Comparison of ENCODE assay signal across 11 cellular contexts in the genomic region with DNA sequence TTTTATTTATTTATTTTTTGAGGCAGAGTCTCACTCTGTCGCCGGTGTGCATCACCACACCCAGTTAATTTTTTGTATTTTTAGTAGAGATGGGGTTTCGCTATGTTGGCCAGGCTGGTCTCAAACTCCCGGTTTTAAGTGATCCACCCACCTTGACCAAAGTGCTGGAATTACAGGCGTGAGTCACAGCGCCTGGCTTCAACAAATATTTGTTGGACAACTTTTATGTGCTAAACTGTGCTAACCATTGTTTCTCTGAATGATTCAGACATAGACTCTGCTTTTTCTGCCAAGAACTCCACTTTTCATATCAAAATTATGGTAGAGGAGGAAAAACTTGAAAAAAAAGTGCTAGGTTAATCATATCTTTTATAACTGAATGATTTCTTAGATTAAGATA. TPM values are rescaled to one million over a fixed set of nuclear protein-coding genes. Genes with fewer than 3 reads are reported as not detected.
DNase-seq lines count a peak whose midpoint lies in the region; TF ChIP-seq lines count a peak whose summit lies in the region.
"Had no signal": no experiment of that assay in that cellular context is flagged by ENCODE, and none has a peak within 500 bp of the region (broad histone marks: within the 10 kb centered on the region; RNA-seq: fewer than 3 reads in every experiment).

No MANE protein-coding gene starts in this region.

- in situ Hi-C loops in GM13977 (cut with MboI; ENCODE audit: low pct_unique_long_range_greater_than_20kb, low sequenced_read_pairs, unreplicated experiment): loop anchor here (10.0 kb wide), 2 partner anchors 109 to 121 kb away; no protein-coding TSS in a partner anchor

- CTCF ChIA-PET in RWPE1 (lab: Yijun Ruan, JAX): interaction anchor here (1.4 kb wide), 1 partner anchor 152 kb away, joined by 4 read pairs; no protein-coding TSS in a partner anchor

- H3K27ac Mint-ChIP-seq in endodermal cell: no peak overlapping the region
- H3K27ac Mint-ChIP-seq: activated naive CD4-positive, alpha-beta T cell treated with anti-CD3 and anti-CD28 coated beads, Interleukin-2, amount 50 U/mL, for 24 hours had no signal

- 95 to 100% methylated on average over 3 to 6 of the region's 6 CpGs for WGBS in endodermal cell (ENCODE audit: insufficient coverage in 1 of 2, insufficient read length in 1 of 2), 2 experiments

- H3K27ac ChIP-seq in RWPE1: no peak overlapping the region
- H3K27ac ChIP-seq in endodermal cell (ENCODE audit: low read depth, low read length): no peak overlapping the region
- H3K27ac ChIP-seq: psoas muscle had no signal

- peaks cover 4% of the 10 kb centered on the region for H3K4me1 ChIP-seq in endodermal cell (ENCODE audit: control insufficient read depth, insufficient read depth, low read length)
- H3K4me1 ChIP-seq: psoas muscle had no signal

- H3K27me3 ChIP-seq in endodermal cell (ENCODE audit: control insufficient read depth, insufficient read depth, low read length, poor library complexity, severe bottlenecking): no peaks in the 10 kb centered on the region

- peak; percentile 55 for DNase-seq in H4 (ENCODE audit: low spot score)
- peak; percentile 15 for DNase-seq in RWPE1 (ENCODE audit: low spot score)
- DNase-seq in fibroblast of the aortic adventitia (ENCODE audit: low read depth): peak; percentile 91
- DNase-seq in retinal pigment epithelial cell (ENCODE audit: low read depth): peak; percentile 65
- no peak for DNase-seq in endodermal cell
- DNase-seq in GM13977 (ENCODE audit: low spot score): no peak
- no peak for DNase-seq in activated naive CD4-positive, alpha-beta T cell (lab: John Stamatoyannopoulos, UW)
- DNase-seq in DMS153 treated with DMSO at 0.1 percent for 48 hours (lab: John Stamatoyannopoulos, UW; ENCODE audit: unreplicated experiment): no peak
- DNase-seq: psoas muscle had no signal

- no peak overlapping the region for H3K9ac ChIP-seq in endodermal cell (ENCODE audit: extremely low read depth, low read length, poor library complexity, severe bottlenecking)

- H3K36me3 Mint-ChIP-seq in endodermal cell (ENCODE audit: low read depth): no peaks in the 10 kb centered on the region
- H3K36me3 Mint-ChIP-seq: activated naive CD4-positive, alpha-beta T cell treated with anti-CD3 and anti-CD28 coated beads, Interleukin-2, amount 50 U/mL, for 24 hours had no signal

- no peaks in the 10 kb centered on the region for H3K27me3 Mint-ChIP-seq in endodermal cell (ENCODE audit: insufficient read depth)
- H3K27me3 Mint-ChIP-seq: activated naive CD4-positive, alpha-beta T cell treated with anti-CD3 and anti-CD28 coated beads, Interleukin-2, amount 50 U/mL, for 24 hours had no signal

- no peak overlapping the region for H3K4me3 Mint-ChIP-seq in endodermal cell
- H3K4me3 Mint-ChIP-seq: activated naive CD4-positive, alpha-beta T cell treated with anti-CD3 and anti-CD28 coated beads, Interleukin-2, amount 50 U/mL, for 24 hours had no signal

- TF ChIP-seq CTCF in RWPE1 (conservative IDR thresholded peaks at IDR 0.05; ENCODE audit: low read depth): no peak
- TF ChIP-seq CTCF in fibroblast of the aortic adventitia (IDR thresholded peaks at IDR 0.05; ENCODE audit: insufficient read depth, low read length): no peak
- TF ChIP-seq CTCF in retinal pigment epithelial cell (conservative IDR thresholded peaks at IDR 0.05; ENCODE audit: low read depth, low read length): no peak
- no peak for TF ChIP-seq CTCF in endodermal cell (conservative IDR thresholded peaks at IDR 0.05)
- TF ChIP-seq CTCF in GM13977 (IDR thresholded peaks at IDR 0.05; ENCODE audit: extremely low read depth, insufficient read depth, missing control alignments): no peak

- no peaks in the 10 kb centered on the region for H3K9me3 ChIP-seq in endodermal cell (ENCODE audit: control insufficient read depth, low read length)
- H3K9me3 ChIP-seq: psoas muscle had no signal

- peaks cover 6% of the 10 kb centered on the region for H3K4me1 Mint-ChIP-seq in endodermal cell

- H3K4me3 ChIP-seq in fibroblast of the aortic adventitia (ENCODE audit: low read depth, low read length) (no peak overlapping the region), retinal pigment epithelial cell (ENCODE audit: low read length) (no peak overlapping the region), endodermal cell (ENCODE audit: low read length) (no peak overlapping the region)
- H3K4me3 ChIP-seq: psoas muscle had no signal

- H3K9me3 Mint-ChIP-seq in endodermal cell: no peaks in the 10 kb centered on the region
- H3K9me3 Mint-ChIP-seq: activated naive CD4-positive, alpha-beta T cell treated with anti-CD3 and anti-CD28 coated beads, Interleukin-2, amount 50 U/mL, for 24 hours had no signal

- no peaks in the 10 kb centered on the region for H3K36me3 ChIP-seq in endodermal cell (ENCODE audit: control insufficient read depth, insufficient read depth, low read length)

- POLR2A ChIA-PET in RWPE1 (lab: Yijun Ruan, JAX; ENCODE audit: low non-redundant PET): no interaction called here

RNA-seq across cellular contexts. Expression of gene MMP7, which starts 36.3 kb away (rescaled TPM):
- 0.06 TPM in 1 of 2 replicates, not detected in the other for total RNA-seq in H4 (2014; rRNA removed; shearing (Covaris generic))
- total RNA-seq in fibroblast of the aortic adventitia (ENCODE audit: low replicate concordance) (not detected in 2 replicates), endodermal cell (not detected)
- 0.28 TPM for polyA plus RNA-seq in endodermal cell (2013, experiment 1 of 2)
- 0.66 TPM for polyA plus RNA-seq in endodermal cell (2013, experiment 2 of 2)
- total RNA-seq: H1, psoas muscle had no signal
- polyA plus RNA-seq: H1 had no signal

RNA-seq across cellular contexts. Expression of gene TMEM123, which starts 41.7 kb away (rescaled TPM):
- total RNA-seq in H4 (2014; rRNA removed; shearing (Covaris generic)): 83.7 and 116 TPM in 2 replicates
- total RNA-seq in fibroblast of the aortic adventitia (ENCODE audit: low replicate concordance): 36.6 and 86.3 TPM in 2 replicates
- total RNA-seq in endodermal cell: 100 to 1,000 TPM; 216 to 256 TPM
- polyA plus RNA-seq in endodermal cell (2013, experiment 1 of 2): 193 TPM
- polyA plus RNA-seq in endodermal cell (2013, experiment 2 of 2): 178 TPM

Comparison
In these comparisons a context has a peak if more than half of its experiments do, and no peak if none do; other contexts are left out.
1. DNase-seq: peak in H4 (single experiment), RWPE1 (single experiment), fibroblast of the aortic adventitia (single experiment) and retinal pigment epithelial cell (single experiment); none in endodermal cell (single experiment), GM13977 (single experiment), activated naive CD4-positive, alpha-beta T cell (0 of 4) and DMS153 treated with DMSO at 0.1 percent for 48 hours (single experiment).